In genomic region chr6:77548662-77549366, GRCh38 we compare ENCODE assay signal across 27 cellular contexts.
"Had no signal": no experiment of that assay in that cellular context is flagged by ENCODE, and none has a peak within 500 bp of the region (broad histone marks: within the 10 kb centered on the region; RNA-seq: fewer than 3 reads in every experiment).

No MANE protein-coding gene starts in this region.

- H3K4me1 ChIP-seq: Peyer's patch, SJCRH30 had no signal

- H3K27me3 ChIP-seq: Peyer's patch, SJCRH30 had no signal

- H3K4me3 ChIP-seq: K562, PC-9, Peyer's patch, SJCRH30 had no signal

- FAIRE-seq: HTR-8/SVneo, K562 had no signal

- DNase-seq: Kasumi-1; MV-4-11; NCI-H1048; NCI-H1105; NCI-H1417; NCI-H1436 treated with DMSO at 0.1 percent for 48 hours; NCI-H1694; NCI-H187 treated with DMSO at 0.1 percent for 48 hours; NCI-H2029 treated with DMSO at 0.1 percent for 48 hours; NCI-H2171 treated with DMSO at 0.1 percent for 48 hours; NCI-H345; NCI-H524 treated with DMSO at 0.1 percent for 48 hours; NCI-H69; NCI-H774; NK-92 treated with Interleukin-12 subunit alpha and Interleukin-12 subunit beta, amount 100 ng/mL, for 24 hours; PC-9; Peyer's patch; SHP77 treated with DMSO at 0.1 percent for 48 hours; SJCRH30; T-helper 1 cell; T-helper 17 cell had no signal

- H3K9ac ChIP-seq: KMS-11 had no signal

- H2AFZ ChIP-seq: PC-9 had no signal

- ATAC-seq: K562, Right ventricle myocardium inferior, SK-N-SH treated with all-trans-retinoic acid at 6 μM for 48 hours, T-helper 17 cell had no signal

- H3K27ac ChIP-seq: HL-60, KMS-11, PC-9, Peyer's patch, SJCRH30 had no signal

- H3K36me3 ChIP-seq: Peyer's patch, SJCRH30 had no signal

- H3K9me3 ChIP-seq: Peyer's patch, SJCRH30 had no signal

- H3K4me2 ChIP-seq: KMS-11, PC-9 had no signal
